Comparison of ENCODE assay signal across 12 cellular contexts in the genomic region with DNA sequence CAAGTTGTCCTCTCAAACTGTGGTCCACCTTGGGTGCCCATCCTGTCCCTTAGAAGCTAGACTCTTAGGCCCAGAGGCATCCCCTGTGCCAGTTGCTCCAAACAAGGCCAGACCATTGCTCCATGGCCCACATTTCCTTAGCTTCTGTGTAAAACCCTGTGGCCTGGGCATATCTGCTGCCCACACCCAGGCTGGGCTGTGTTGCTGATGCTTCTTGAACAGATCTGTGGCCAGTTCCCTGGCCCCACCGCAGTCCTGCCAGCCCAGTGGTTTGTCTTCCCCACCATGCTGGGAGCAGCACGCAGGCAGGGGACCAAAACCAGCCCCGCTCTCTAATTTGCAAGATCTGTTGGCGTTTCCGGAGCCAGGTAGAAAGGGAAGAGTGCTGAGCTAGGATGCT.
DNase-seq lines count a peak whose midpoint lies in the region; ATAC-seq and TF ChIP-seq lines count a peak whose summit lies in the region.
"Had no signal": no experiment of that assay in that cellular context is flagged by ENCODE, and none has a peak within 500 bp of the region (broad histone marks: within the 10 kb centered on the region; RNA-seq: fewer than 3 reads in every experiment).

No MANE protein-coding gene starts in this region.

- TF ChIP-seq CTCF in WTC11 (IDR thresholded peaks at IDR 0.05) (no peak), upper lobe of left lung (IDR thresholded peaks at IDR 0.05) (no peak)

- DNase-seq in NCI-H146 (lab: John Stamatoyannopoulos, UW) = peak; percentile 18
- DNase-seq in NCI-H146 treated with DMSO at 0.1 percent for 48 hours (lab: John Stamatoyannopoulos, UW; ENCODE audit: unreplicated experiment) = no peak
- no peak for DNase-seq in WTC11 (ENCODE audit: low spot score)
- no peak for DNase-seq in mesendoderm
- DNase-seq in upper lobe of left lung = peak in 1 of 2 donors; percentile 43
- no peak for DNase-seq in NCI-H2227 treated with DMSO at 0.1 percent for 48 hours (lab: John Stamatoyannopoulos, UW)
- no peak for DNase-seq in NCI-H2196 (lab: John Stamatoyannopoulos, UW; ENCODE audit: unreplicated experiment)
- DNase-seq: NCI-H524 treated with DMSO at 0.1 percent for 48 hours, SK-N-SH had no signal

- no peak overlapping the region for H4K5ac ChIP-seq in mesendoderm (ENCODE audit: low read length)

- H4K8ac ChIP-seq in mesendoderm (ENCODE audit: low read depth, low read length) = no peak overlapping the region

- H3K27me3 ChIP-seq in mesendoderm (ENCODE audit: insufficient read depth, low read length, poor library complexity) (no peaks in the 10 kb centered on the region), upper lobe of left lung (no peaks in the 10 kb centered on the region)

- H3K9me3 Mint-ChIP-seq in WTC11 = peaks cover 5% of the 10 kb centered on the region

- no peak overlapping the region for H2AK5ac ChIP-seq in mesendoderm (ENCODE audit: low read length)

- no peaks in the 10 kb centered on the region for H3K36me3 ChIP-seq in mesendoderm (ENCODE audit: control insufficient read depth, insufficient read depth, low read length)
- H3K36me3 ChIP-seq in upper lobe of left lung = no peaks in the 10 kb centered on the region

- no peak overlapping the region for H3K9ac ChIP-seq in mesendoderm (ENCODE audit: low read length)
- H3K9ac ChIP-seq: SK-N-SH had no signal

- H3K4me1 ChIP-seq in mesendoderm (ENCODE audit: control insufficient read depth, low read depth, low read length) = peaks cover 6% of the 10 kb centered on the region
- H3K4me1 ChIP-seq in upper lobe of left lung = peaks cover 18 to 39% (median 25%) of the 10 kb centered on the region in 4 donors

- no CpG with 5 or more reads among the region's 5 CpGs for WGBS in mesendoderm (ENCODE audit: extremely low coverage, insufficient coverage, low lambda C conversion rate)
- WGBS in upper lobe of left lung, 2 donors = 96% methylated on average over 5 of the region's 5 CpGs; no CpG with 5 or more reads in 1 of the 2 donors

- POLR2A ChIA-PET in WTC11 (lab: Charles Lee) = no interaction called here

- H3K4ac ChIP-seq in mesendoderm (ENCODE audit: low read depth, low read length) = no peak overlapping the region

- CTCF ChIA-PET in WTC11 (lab: Charles Lee) = interaction anchor here (0.7 to 2.0 kb wide), 6 partner anchors 10 to 347 kb away, joined by 3 to 6 read pairs (median 3); no protein-coding TSS in a partner anchor

- no peaks in the 10 kb centered on the region; the same call in 1 of the 2 replicates for H3K4me1 Mint-ChIP-seq in WTC11

- H2BK15ac ChIP-seq in mesendoderm (replicated peaks; ENCODE audit: low read depth) = no peak overlapping the region

- H3K23ac ChIP-seq in mesendoderm (ENCODE audit: low read length) = no peak overlapping the region

- no peak overlapping the region for H3K18ac ChIP-seq in mesendoderm (ENCODE audit: low read length)

- no peak for TF ChIP-seq EP300 in upper lobe of left lung (IDR thresholded peaks at IDR 0.05)

- no peak overlapping the region for H2BK120ac ChIP-seq in mesendoderm (ENCODE audit: low read depth, low read length)

- no peaks in the 10 kb centered on the region for H3K79me1 ChIP-seq in mesendoderm (ENCODE audit: low read length)

- no peaks in the 10 kb centered on the region for H3K9me3 ChIP-seq in upper lobe of left lung
- H3K9me3 ChIP-seq: SK-N-SH had no signal

- no peak overlapping the region for H3K27ac ChIP-seq in mesendoderm (ENCODE audit: low read depth, low read length)
- H3K27ac ChIP-seq in upper lobe of left lung = peak overlapping the region in 3 of 4 donors; percentile 23 to 59 (median 58)
- H3K27ac ChIP-seq: C4-2B had no signal

- H2BK5ac ChIP-seq in mesendoderm (ENCODE audit: low read length) = no peak overlapping the region

- no peak for TF ChIP-seq POLR2A in upper lobe of left lung (IDR thresholded peaks at IDR 0.05)

- peak overlapping the region; percentile 68 for H3K56ac ChIP-seq in mesendoderm (ENCODE audit: low read length)

- H3K4me3 ChIP-seq in mesendoderm (ENCODE audit: low read length) = no peak overlapping the region
- no peak overlapping the region for H3K4me3 ChIP-seq in upper lobe of left lung

- H3K4me2 ChIP-seq in mesendoderm (ENCODE audit: low read length) = no peak overlapping the region
- H3K4me2 ChIP-seq: SK-N-SH had no signal

- ATAC-seq in WTC11 (peak; percentile 26; the same call in 1 of the 2 replicates), upper lobe of left lung (ENCODE audit: low FRiP score in 2 of 2) (no peak), HG03439 (IDR thresholded peaks at IDR 0.05; ENCODE audit: unreplicated experiment) (no peak)
- ATAC-seq: Right ventricle myocardium inferior had no signal

- H3K27ac Mint-ChIP-seq in WTC11 = peak overlapping the region; percentile 88

- no peaks in the 10 kb centered on the region for H3K79me2 ChIP-seq in mesendoderm (ENCODE audit: control insufficient read depth, insufficient read depth, low read length)

- peaks cover 5% of the 10 kb centered on the region; the same call in 1 of the 2 replicates for H3K36me3 Mint-ChIP-seq in WTC11

- no peaks in the 10 kb centered on the region for H3K27me3 Mint-ChIP-seq in WTC11 (ENCODE audit: low read depth)

- no peak overlapping the region for H3K4me3 Mint-ChIP-seq in WTC11

TF ChIP-seq in WTC11, 78 proteins besides CTCF, POLR2A, EP300 and RAD21:
- TF ChIP-seq ZNF232 (CRISPR knock-in tag; IDR thresholded peaks at IDR 0.05) (no peak), MLX (CRISPR knock-in tag; IDR thresholded peaks at IDR 0.05) (no peak), ELF4 (CRISPR knock-in tag; IDR thresholded peaks at IDR 0.05; ENCODE audit: low read depth) (no peak), NR3C1 (CRISPR knock-in tag; conservative IDR thresholded peaks at IDR 0.05; ENCODE audit: low read depth) (no peak), SMAD3 (CRISPR knock-in tag; IDR thresholded peaks at IDR 0.05; ENCODE audit: borderline replicate concordance) (no peak), TP53 (CRISPR knock-in tag; IDR thresholded peaks at IDR 0.05) (no peak), ATF2 (CRISPR knock-in tag; IDR thresholded peaks at IDR 0.05; ENCODE audit: borderline replicate concordance, low read depth) (no peak), ZNF671 (CRISPR knock-in tag; IDR thresholded peaks at IDR 0.05) (no peak), ZNF263 (CRISPR knock-in tag; IDR thresholded peaks at IDR 0.05; ENCODE audit: low read depth) (no peak), SOX15 (CRISPR knock-in tag; IDR thresholded peaks at IDR 0.05) (no peak), HMGXB4 (CRISPR knock-in tag; IDR thresholded peaks at IDR 0.05) (no peak), ZNF512 (CRISPR knock-in tag; IDR thresholded peaks at IDR 0.05; ENCODE audit: borderline replicate concordance) (no peak), ZNF396 (CRISPR knock-in tag; IDR thresholded peaks at IDR 0.05; ENCODE audit: borderline replicate concordance) (no peak)
- TF ChIP-seq, protein P1, sequence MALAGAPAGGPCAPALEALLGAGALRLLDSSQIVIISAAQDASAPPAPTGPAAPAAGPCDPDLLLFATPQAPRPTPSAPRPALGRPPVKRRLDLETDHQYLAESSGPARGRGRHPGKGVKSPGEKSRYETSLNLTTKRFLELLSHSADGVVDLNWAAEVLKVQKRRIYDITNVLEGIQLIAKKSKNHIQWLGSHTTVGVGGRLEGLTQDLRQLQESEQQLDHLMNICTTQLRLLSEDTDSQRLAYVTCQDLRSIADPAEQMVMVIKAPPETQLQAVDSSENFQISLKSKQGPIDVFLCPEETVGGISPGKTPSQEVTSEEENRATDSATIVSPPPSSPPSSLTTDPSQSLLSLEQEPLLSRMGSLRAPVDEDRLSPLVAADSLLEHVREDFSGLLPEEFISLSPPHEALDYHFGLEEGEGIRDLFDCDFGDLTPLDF (CRISPR knock-in tag; IDR thresholded peaks at IDR 0.05) = no peak
